6 cellular contexts compared by ENCODE assay signal in the genomic region with DNA sequence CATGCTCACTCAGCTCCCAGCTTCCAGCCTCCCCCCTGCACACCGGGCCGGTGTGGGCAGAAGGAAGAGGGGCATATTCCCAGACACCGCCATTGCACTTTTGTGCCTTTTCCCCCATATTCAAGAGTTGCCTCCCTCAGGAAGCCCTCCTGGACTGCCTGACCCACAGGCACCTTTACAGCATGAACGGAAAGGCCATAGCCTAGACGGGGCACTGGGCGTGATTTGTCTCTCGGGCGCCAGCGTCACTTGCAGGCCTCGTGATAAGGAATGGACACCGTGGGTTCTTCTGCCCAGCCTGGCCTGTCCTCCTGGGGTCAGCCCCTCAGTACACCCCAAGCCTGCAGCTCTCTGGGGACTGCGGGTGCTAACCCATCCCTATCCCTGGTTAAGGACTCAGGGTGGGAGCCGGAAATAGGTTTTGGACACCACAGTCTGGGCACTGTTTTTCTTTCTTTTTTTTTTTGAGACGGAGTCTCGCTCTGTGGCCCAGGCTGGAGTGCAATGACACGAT. TPM values are rescaled to one million over a fixed set of nuclear protein-coding genes. Genes with fewer than 3 reads are reported as not detected.
DNase-seq lines count a peak whose midpoint lies in the region; ATAC-seq and TF ChIP-seq lines count a peak whose summit lies in the region.

No MANE protein-coding gene starts in this region.

- peaks cover 16% of the 10 kb centered on the region for H3K36me3 Mint-ChIP-seq in stimulated activated memory B cell treated with anti-CD40 and anti-IgM and Interleukin-4, amounts not matched to agents 10 μg/mL and 1 μg/mL and 100 μg/mL, for 72 hours

- H3K4me1 Mint-ChIP-seq in stimulated activated memory B cell treated with anti-CD40 and anti-IgM and Interleukin-4, amounts not matched to agents 10 μg/mL and 1 μg/mL and 100 μg/mL, for 72 hours = peaks cover 61% of the 10 kb centered on the region

- H3K4me3 Mint-ChIP-seq in stimulated activated memory B cell treated with anti-CD40 and anti-IgM and Interleukin-4, amounts not matched to agents 10 μg/mL and 1 μg/mL and 100 μg/mL, for 72 hours = peak overlapping the region; percentile 95

- no peak for TF ChIP-seq POLR2A in NB4 (IDR thresholded peaks at IDR 0.05; ENCODE audit: extremely low read depth, insufficient read length)

- peak overlapping the region; percentile 94 for H3K27ac Mint-ChIP-seq in stimulated activated memory B cell treated with anti-CD40 and anti-IgM and Interleukin-4, amounts not matched to agents 10 μg/mL and 1 μg/mL and 100 μg/mL, for 72 hours

- no peaks in the 10 kb centered on the region for H3K9me3 Mint-ChIP-seq in stimulated activated memory B cell treated with anti-CD40 and anti-IgM and Interleukin-4, amounts not matched to agents 10 μg/mL and 1 μg/mL and 100 μg/mL, for 72 hours

- TF ChIP-seq CTCF in NB4 (IDR thresholded peaks at IDR 0.05; ENCODE audit: low read depth, low read length) = no peak

- peak overlapping the region; percentile 85 for H3K4me3 ChIP-seq in NB4 (ENCODE audit: low read depth, low read length)

- ATAC-seq in esophagus mucosa (peak; percentile 1), HG02610 (IDR thresholded peaks at IDR 0.05; ENCODE audit: unreplicated experiment) (no peak)
- ATAC-seq in stimulated activated memory B cell treated with anti-CD40 and anti-IgM and Interleukin-4, amounts not matched to agents 10 μg/mL and 1 μg/mL and 100 μg/mL, for 72 hours = no peak

- H3K27me3 Mint-ChIP-seq in stimulated activated memory B cell treated with anti-CD40 and anti-IgM and Interleukin-4, amounts not matched to agents 10 μg/mL and 1 μg/mL and 100 μg/mL, for 72 hours = no peaks in the 10 kb centered on the region

- DNase-seq in NB4 (ENCODE audit: low read depth) (no peak), NCI-H2107 (lab: John Stamatoyannopoulos, UW) (no peak), cerebellar cortex (ENCODE audit: low spot score) (no peak)

RNA-seq across cellular contexts. Expression of a gene that starts 0.9 kb away (rescaled TPM):
- total RNA-seq in esophagus mucosa = 225 TPM

RNA-seq across cellular contexts. Expression of a gene that starts 13.5 kb away (rescaled TPM):
- 44.2 TPM for total RNA-seq in esophagus mucosa

RNA-seq across cellular contexts. Expression of a gene that starts 38.1 kb away (rescaled TPM):
- total RNA-seq in esophagus mucosa = 17.8 TPM

RNA-seq across cellular contexts. Expression of a gene that starts 46.2 kb away (rescaled TPM):
- total RNA-seq in esophagus mucosa = 39.5 TPM
